Comparison of ENCODE assay signal across 8 cellular contexts in genomic region chr6:1790684-1791083, GRCh38.
"Had no signal": no experiment of that assay in that cellular context is flagged by ENCODE, and none has a peak within 500 bp of the region (broad histone marks: within the 10 kb centered on the region; RNA-seq: fewer than 3 reads in every experiment).

No MANE protein-coding gene starts in this region.

- ATAC-seq: HepG2 had no signal

- H3K9ac ChIP-seq: KMS-11 had no signal

- DNase-seq: IMR-90, KBM-7, KG1 had no signal

- FAIRE-seq: HepG2, HTR-8/SVneo had no signal

- H3K4me3 Mint-ChIP-seq: IgD-negative memory B cell had no signal

- H3K27ac ChIP-seq: HL-60, KMS-11 had no signal

- H3K27me3 Mint-ChIP-seq: IgD-negative memory B cell had no signal

- H3K9me3 Mint-ChIP-seq: IgD-negative memory B cell had no signal

- H3K4me2 ChIP-seq: KMS-11 had no signal
